26 cellular contexts compared by ENCODE assay signal in the genomic region with DNA sequence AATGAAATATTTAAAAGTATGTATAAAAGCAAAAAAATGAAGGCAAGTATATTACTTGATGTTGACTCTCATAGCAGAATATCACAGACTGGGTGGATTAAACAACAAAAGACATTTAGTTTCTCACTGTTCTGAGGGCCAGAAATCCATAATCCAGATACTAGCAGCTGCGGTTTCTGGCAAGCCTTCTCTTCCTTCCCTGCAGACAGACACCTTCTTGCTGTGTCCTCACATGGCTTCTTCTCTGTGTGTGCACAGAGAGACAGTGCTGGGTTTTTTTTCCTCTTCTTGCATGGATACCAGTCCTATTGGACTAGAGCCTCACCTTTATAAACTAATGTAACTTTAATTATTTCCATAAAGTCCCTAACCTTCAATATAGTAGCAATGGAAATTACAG.
A peak's percentile ranks its signal among the peaks of the same experiment; 100 is the strongest.
DNase-seq lines count a peak whose midpoint lies in the region; ATAC-seq, FAIRE-seq and TF ChIP-seq lines count a peak whose summit lies in the region.
"Had no signal": no experiment of that assay in that cellular context is flagged by ENCODE, and none has a peak within 500 bp of the region (broad histone marks: within the 10 kb centered on the region; RNA-seq: fewer than 3 reads in every experiment).

No MANE protein-coding gene starts in this region.

- H3K9me3 ChIP-seq in right atrium auricular region (no peaks in the 10 kb centered on the region), astrocyte (ENCODE audit: insufficient read depth, low read depth, low read length) (no peaks in the 10 kb centered on the region), spleen (no peaks in the 10 kb centered on the region)
- H3K9me3 ChIP-seq: BE2C, breast epithelium, colonic mucosa, transverse colon had no signal

- no peak overlapping the region for H3K27ac Mint-ChIP-seq in astrocyte (ENCODE audit: unreplicated experiment)
- H3K27ac Mint-ChIP-seq: activated B cell treated with CpG ODN at 0.5 μM for 24 hours; effector memory CD8-positive, alpha-beta T cell; H9; nephron had no signal

- intact Hi-C loops in Right ventricle myocardium superior (cut with DNase I) = no loop called here
- intact Hi-C loops in left ventricle myocardium superior (cut with micrococcal nuclease) = no loop called here
- intact Hi-C loops in spleen (cut with DNase I; ENCODE audit: low total_unique reads) = no loop called here

- H3K9ac ChIP-seq in astrocyte (ENCODE audit: low read length) = no peak overlapping the region

- no peak for FAIRE-seq in astrocyte (lab: Jason Lieb, UNC)
- FAIRE-seq: GM19239, HTR-8/SVneo, islet of Langerhans had no signal

- TF ChIP-seq CTCF in right atrium auricular region (IDR thresholded peaks at IDR 0.05) (no peak), astrocyte (IDR thresholded peaks at IDR 0.05; ENCODE audit: insufficient read depth, low read depth, low read length) (no peak), spleen (IDR thresholded peaks at IDR 0.05 in 8 of 11, conservative IDR thresholded peaks at IDR 0.05 in 3 of 11) (no peak)

- peaks cover 4% of the 10 kb centered on the region for H3K4me1 Mint-ChIP-seq in astrocyte (ENCODE audit: low read depth, unreplicated experiment)
- H3K4me1 Mint-ChIP-seq: activated B cell treated with CpG ODN at 0.5 μM for 24 hours, nephron had no signal

- H3K36me3 ChIP-seq in right atrium auricular region (no peaks in the 10 kb centered on the region), astrocyte (ENCODE audit: insufficient read depth, low read length) (no peaks in the 10 kb centered on the region), spleen (no peaks in the 10 kb centered on the region)
- H3K36me3 ChIP-seq: BE2C, breast epithelium, colonic mucosa, transverse colon had no signal

- no peak overlapping the region for H3K4me2 ChIP-seq in astrocyte (ENCODE audit: low read length)

- no peaks in the 10 kb centered on the region for H3K27me3 Mint-ChIP-seq in astrocyte (ENCODE audit: low read depth, unreplicated experiment)

- no peaks in the 10 kb centered on the region for H3K36me3 Mint-ChIP-seq in astrocyte (ENCODE audit: low read depth, unreplicated experiment)

- H3K4me3 Mint-ChIP-seq in astrocyte (ENCODE audit: unreplicated experiment) = no peak overlapping the region
- H3K4me3 Mint-ChIP-seq: activated B cell treated with CpG ODN at 0.5 μM for 24 hours; effector memory CD8-positive, alpha-beta T cell; H9; nephron had no signal

- TF ChIP-seq POLR2A in spleen (IDR thresholded peaks at IDR 0.05) = no peak

- H3K27ac ChIP-seq in right atrium auricular region (no peak overlapping the region), astrocyte (ENCODE audit: low read depth, low read length) (no peak overlapping the region), spleen (no peak overlapping the region)
- H3K27ac ChIP-seq: breast epithelium, colonic mucosa, transverse colon had no signal

- H3K79me2 ChIP-seq in astrocyte (ENCODE audit: insufficient read depth, low read length) = no peaks in the 10 kb centered on the region

- H2AFZ ChIP-seq in astrocyte (ENCODE audit: low read depth, low read length) = no peak overlapping the region

- no peaks in the 10 kb centered on the region for H4K20me1 ChIP-seq in astrocyte (ENCODE audit: insufficient read depth, low read length)

- H3K27me3 ChIP-seq in right atrium auricular region (no peaks in the 10 kb centered on the region), astrocyte (ENCODE audit: insufficient read depth, low read length) (no peaks in the 10 kb centered on the region), spleen (replicated peaks in 1 of 7) (no peaks in the 10 kb centered on the region)
- H3K27me3 ChIP-seq: BE2C, breast epithelium, colonic mucosa, transverse colon had no signal

- DNase-seq in Right ventricle myocardium superior = no peak
- DNase-seq in right atrium auricular region (ENCODE audit: low spot score) = no peak
- peak; percentile 23 for DNase-seq in astrocyte (ENCODE audit: low read depth)
- no peak for DNase-seq in left ventricle myocardium superior
- DNase-seq in spleen = no peak
- no peak for DNase-seq in activated CD4-positive, CD25-positive, alpha-beta regulatory T cell (lab: John Stamatoyannopoulos, UW)
- no peak for DNase-seq in medulla oblongata (ENCODE audit: extremely low spot score)
- DNase-seq: activated B cell treated with CpG ODN at 0.5 μM for 24 hours; activated CD4-positive, alpha-beta T cell treated with anti-CD3 and anti-CD28 coated beads, Interleukin-2, amount 50 U/mL, for 48 hours; activated naive CD4-positive, alpha-beta T cell treated with Interleukin-2 at 50 U/mL for 16 hours; amniotic stem cell; BE2C; colonic mucosa; effector memory CD8-positive, alpha-beta T cell; H9; KG1; NCI-H146; stimulated activated CD4-positive, alpha-beta T cell treated with anti-CD3 and anti-CD28 coated beads, Interleukin-2, amount 100 ng/mL, for 48 hours; T1000; transverse colon had no signal

- ATAC-seq in Right ventricle myocardium superior (ENCODE audit: poor library complexity) = peak; percentile 84
- peak; percentile 92 for ATAC-seq in left ventricle myocardium superior
- no peak for ATAC-seq in HG03469 (IDR thresholded peaks at IDR 0.05; ENCODE audit: unreplicated experiment)
- ATAC-seq: effector memory CD8-positive, alpha-beta T cell had no signal

- peaks cover 5% of the 10 kb centered on the region for H3K9me3 Mint-ChIP-seq in astrocyte (ENCODE audit: unreplicated experiment)
- H3K9me3 Mint-ChIP-seq: activated B cell treated with CpG ODN at 0.5 μM for 24 hours; effector memory CD8-positive, alpha-beta T cell; H9; nephron had no signal

- no peaks in the 10 kb centered on the region for H3K4me1 ChIP-seq in right atrium auricular region
- H3K4me1 ChIP-seq in astrocyte (ENCODE audit: insufficient read depth, low read length) = no peaks in the 10 kb centered on the region
- no peaks in the 10 kb centered on the region for H3K4me1 ChIP-seq in spleen
- H3K4me1 ChIP-seq: BE2C, breast epithelium, colonic mucosa, transverse colon had no signal

- WGBS in spleen, 5 donors = 56 to 84% (median 75%) methylated on average over 1 of the region's 1 CpG

- H3K4me3 ChIP-seq in right atrium auricular region = no peak overlapping the region
- no peak overlapping the region for H3K4me3 ChIP-seq in astrocyte (ENCODE audit: insufficient read depth, low read depth, low read length)
- no peak overlapping the region for H3K4me3 ChIP-seq in spleen
- H3K4me3 ChIP-seq: breast epithelium, colonic mucosa, transverse colon had no signal
